ENCODE assay signal across 8 cellular contexts in the genomic region with DNA sequence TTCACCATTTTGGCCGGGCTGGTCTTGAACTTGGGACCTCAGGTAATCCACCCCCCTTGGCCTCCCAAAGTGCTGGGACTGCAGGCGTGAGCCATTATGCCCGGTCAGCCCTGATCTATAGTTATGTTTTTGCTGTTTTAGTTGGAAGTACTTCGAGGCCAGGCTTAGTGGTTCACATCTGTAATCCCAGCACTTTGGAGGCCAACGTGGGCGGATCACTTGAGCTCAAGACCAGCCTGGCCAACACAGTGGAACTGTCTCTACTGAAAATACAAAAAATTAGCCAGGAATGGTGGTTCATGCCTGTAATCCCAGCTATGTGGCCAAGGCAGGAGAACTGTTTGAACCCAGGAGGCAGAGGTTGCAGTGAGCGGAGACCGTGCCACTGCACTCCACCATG. TPM values are rescaled to one million over a fixed set of nuclear protein-coding genes. Genes with fewer than 3 reads are reported as not detected.
DNase-seq lines count a peak whose midpoint lies in the region; ATAC-seq and TF ChIP-seq lines count a peak whose summit lies in the region.

No MANE protein-coding gene starts in this region.

- no peak for DNase-seq in activated CD4-positive, alpha-beta T cell treated with anti-CD3 and anti-CD28 coated beads, Interleukin-2, amount 10 ng/mL, durations not matched to agents 24 days and 14 days
- DNase-seq in activated CD4-positive, alpha-beta T cell treated with anti-CD3 and anti-CD28 coated beads, Interleukin-2, amount 50 U/mL, for 1 hour: no peak
- DNase-seq in OCI-LY7 (ENCODE audit: low spot score) (no peak), epithelial cell of esophagus (ENCODE audit: low read depth) (no peak), sigmoid colon (no peak), cortex of kidney (lab: John Stamatoyannopoulos, UW) (no peak), heart right ventricle (no peak)

- peaks cover 44% of the 10 kb centered on the region for H3K4me1 Mint-ChIP-seq in activated CD4-positive, alpha-beta T cell treated with anti-CD3 and anti-CD28 coated beads, Interleukin-2, amount 10 ng/mL, durations not matched to agents 24 days and 14 days

- peaks cover 5% of the 10 kb centered on the region for H3K9me3 Mint-ChIP-seq in activated CD4-positive, alpha-beta T cell treated with anti-CD3 and anti-CD28 coated beads, Interleukin-2, amount 10 ng/mL, durations not matched to agents 24 days and 14 days

- H3K9me3 ChIP-seq in OCI-LY7 (ENCODE audit: low read length): no peaks in the 10 kb centered on the region
- no peaks in the 10 kb centered on the region for H3K9me3 ChIP-seq in sigmoid colon
- H3K9me3 ChIP-seq in heart right ventricle: no peaks in the 10 kb centered on the region

- TF ChIP-seq CTCF in OCI-LY7 (conservative IDR thresholded peaks at IDR 0.05; ENCODE audit: low read length): no peak
- no peak for TF ChIP-seq CTCF in epithelial cell of esophagus (IDR thresholded peaks at IDR 0.05; ENCODE audit: insufficient read depth, low read depth, low read length, missing control alignments)
- TF ChIP-seq CTCF in sigmoid colon (IDR thresholded peaks at IDR 0.05): no peak
- no peak for TF ChIP-seq CTCF in heart right ventricle (IDR thresholded peaks at IDR 0.05)

- no peak for TF ChIP-seq POLR2A in sigmoid colon (IDR thresholded peaks at IDR 0.05)

- 82% methylated on average over 8 of the region's 8 CpGs for WGBS in sigmoid colon, 2 donors
- WGBS in heart right ventricle, 2 donors: 81 to 84% methylated on average over 8 of the region's 8 CpGs

- peaks cover 66% of the 10 kb centered on the region for H3K79me2 ChIP-seq in OCI-LY7 (ENCODE audit: insufficient read depth, low read depth, low read length)

- H4K20me1 ChIP-seq in OCI-LY7 (ENCODE audit: insufficient read depth, low read length): peaks cover 36% of the 10 kb centered on the region

- ATAC-seq in HG02938 (IDR thresholded peaks at IDR 0.05; ENCODE audit: unreplicated experiment) (no peak), heart right ventricle (no peak)

- POLR2A ChIA-PET in OCI-LY7 (lab: Charles Lee): no interaction called here

- intact Hi-C loops in activated CD4-positive, alpha-beta T cell treated with anti-CD3 and anti-CD28 coated beads, Interleukin-2, amount 10 ng/mL, durations not matched to agents 24 days and 14 days (cut with micrococcal nuclease): no loop called here
- intact Hi-C loops in OCI-LY7 (cut with micrococcal nuclease; ENCODE audit: unreplicated experiment): loop anchor here (10.0 kb wide), 2 partner anchors 538 to 722 kb away; a partner anchor contains a TSS
- intact Hi-C loops in sigmoid colon (cut with DNase I): loop anchor here (10.0 kb wide), 2 partner anchors 152 to 622 kb away; a partner anchor contains a TSS
- intact Hi-C loops in heart right ventricle (cut with DNase I): loop anchor here in 1 of 10 donors (10.0 kb wide), 1 partner anchor 182 kb away; a partner anchor contains a TSS

- peak overlapping the region; percentile 98 for H3K4me3 Mint-ChIP-seq in activated CD4-positive, alpha-beta T cell treated with anti-CD3 and anti-CD28 coated beads, Interleukin-2, amount 10 ng/mL, durations not matched to agents 24 days and 14 days

- no TSS peak for BruUV-seq in OCI-LY7 (replicated peaks; lab: Mats Ljungman, UMichigan)

- H3K27me3 ChIP-seq in sigmoid colon: no peaks in the 10 kb centered on the region
- no peaks in the 10 kb centered on the region for H3K27me3 ChIP-seq in heart right ventricle

- H3K27ac Mint-ChIP-seq in activated CD4-positive, alpha-beta T cell treated with anti-CD3 and anti-CD28 coated beads, Interleukin-2, amount 10 ng/mL, durations not matched to agents 24 days and 14 days: peak overlapping the region; percentile 21

- CTCF ChIA-PET in OCI-LY7 (lab: Charles Lee; ENCODE audit: unreplicated experiment): no interaction called here

- H3K9me2 ChIP-seq in OCI-LY7 (ENCODE audit: insufficient read depth, low read length): no peaks in the 10 kb centered on the region

- no peak overlapping the region for H2AFZ ChIP-seq in OCI-LY7 (ENCODE audit: low read length)

- no peak overlapping the region for H3K27ac ChIP-seq in OCI-LY7 (ENCODE audit: low read depth, low read length, poor library complexity, severe bottlenecking)
- H3K27ac ChIP-seq in sigmoid colon: peak overlapping the region in 3 of 4 donors; percentile 16 to 99 (median 19)
- H3K27ac ChIP-seq in heart right ventricle: no peak overlapping the region

- peaks cover 68% of the 10 kb centered on the region for H3K36me3 ChIP-seq in OCI-LY7 (ENCODE audit: insufficient read depth, low read length)
- peaks cover 43 to 55% (median 44%) of the 10 kb centered on the region in 4 donors for H3K36me3 ChIP-seq in sigmoid colon
- H3K36me3 ChIP-seq in heart right ventricle: peaks cover 0 to 59% (median 46%) of the 10 kb centered on the region in 9 donors

- H3K4me1 ChIP-seq in OCI-LY7 (ENCODE audit: insufficient read depth, low read length, poor library complexity, severe bottlenecking): peaks cover 31% of the 10 kb centered on the region
- H3K4me1 ChIP-seq in sigmoid colon: peaks cover 0 to 26% (median 20%) of the 10 kb centered on the region in 4 donors
- H3K4me1 ChIP-seq in heart right ventricle: peaks cover 0 to 52% (median 23%) of the 10 kb centered on the region in 9 donors

- TF ChIP-seq EP300 in sigmoid colon (IDR thresholded peaks at IDR 0.05): no peak

- H3K4me2 ChIP-seq in OCI-LY7 (ENCODE audit: low read length): peak overlapping the region; percentile 79

- H3K27me3 Mint-ChIP-seq in activated CD4-positive, alpha-beta T cell treated with anti-CD3 and anti-CD28 coated beads, Interleukin-2, amount 10 ng/mL, durations not matched to agents 24 days and 14 days: no peaks in the 10 kb centered on the region

- H3K36me3 Mint-ChIP-seq in activated CD4-positive, alpha-beta T cell treated with anti-CD3 and anti-CD28 coated beads, Interleukin-2, amount 10 ng/mL, durations not matched to agents 24 days and 14 days (ENCODE audit: low read depth): peaks cover 67% of the 10 kb centered on the region

- H3K4me3 ChIP-seq in OCI-LY7 (ENCODE audit: low read depth, low read length, poor library complexity, severe bottlenecking) (no peak overlapping the region), epithelial cell of esophagus (ENCODE audit: low read length) (peak overlapping the region; percentile 88), sigmoid colon (no peak overlapping the region), heart right ventricle (no peak overlapping the region)

RNA-seq across cellular contexts. Expression of a gene that starts 2.0 kb away (rescaled TPM):
- total RNA-seq in activated CD4-positive, alpha-beta T cell treated with anti-CD3 and anti-CD28 coated beads, Interleukin-2, amount 10 ng/mL, durations not matched to agents 24 days and 14 days: 415 and 430 TPM in 2 replicates
- 290 and 326 TPM in 2 replicates for total RNA-seq in OCI-LY7 (2014; rRNA removed; shearing (Covaris generic))
- 314 and 362 TPM in 2 replicates for total RNA-seq in OCI-LY7 (2022)
- 100 to 1,000 TPM; 148 to 244 (median 192) TPM for total RNA-seq in sigmoid colon
- polyA plus RNA-seq in sigmoid colon: 100 to 1,000 TPM in 2 of 3 donors, 10 to 100 TPM in 1; 75.1 to 136 (median 101) TPM
- 100 to 1,000 TPM; 246 to 415 (median 324) TPM for total RNA-seq in heart right ventricle
- 100 to 1,000 TPM in 1 of 2 donors, 10 to 100 TPM in 1; 82.9 to 240 TPM for polyA plus RNA-seq in heart right ventricle

RNA-seq across cellular contexts. Expression of a gene that starts 30.2 kb away (rescaled TPM):
- total RNA-seq in activated CD4-positive, alpha-beta T cell treated with anti-CD3 and anti-CD28 coated beads, Interleukin-2, amount 10 ng/mL, durations not matched to agents 24 days and 14 days: 200 and 205 TPM in 2 replicates
- 66.7 and 76.0 TPM in 2 replicates for total RNA-seq in OCI-LY7 (2014; rRNA removed; shearing (Covaris generic))
- total RNA-seq in OCI-LY7 (2022) (116 and 123 TPM in 2 replicates), sigmoid colon (100 to 1,000 TPM in 2 of 4 donors, 10 to 100 TPM in 2; 67.0 to 117 (median 106) TPM), heart right ventricle (100 to 1,000 TPM in 1 of 10 donors, 10 to 100 TPM in 9; 73.5 to 113 (median 83.9) TPM)
- polyA plus RNA-seq in sigmoid colon (10 to 100 TPM; 49.9 to 62.0 (median 58.4) TPM), heart right ventricle (10 to 100 TPM; 17.9 to 52.3 TPM)

Comparison
In these comparisons a context has a peak if more than half of its experiments do, and no peak if none do; other contexts are left out.
1. H3K27ac ChIP-seq: peak in sigmoid colon (3 of 4); none in OCI-LY7 (single experiment) and heart right ventricle (0 of 10).